Comparison of ENCODE assay signal across 8 cellular contexts in the genomic region with DNA sequence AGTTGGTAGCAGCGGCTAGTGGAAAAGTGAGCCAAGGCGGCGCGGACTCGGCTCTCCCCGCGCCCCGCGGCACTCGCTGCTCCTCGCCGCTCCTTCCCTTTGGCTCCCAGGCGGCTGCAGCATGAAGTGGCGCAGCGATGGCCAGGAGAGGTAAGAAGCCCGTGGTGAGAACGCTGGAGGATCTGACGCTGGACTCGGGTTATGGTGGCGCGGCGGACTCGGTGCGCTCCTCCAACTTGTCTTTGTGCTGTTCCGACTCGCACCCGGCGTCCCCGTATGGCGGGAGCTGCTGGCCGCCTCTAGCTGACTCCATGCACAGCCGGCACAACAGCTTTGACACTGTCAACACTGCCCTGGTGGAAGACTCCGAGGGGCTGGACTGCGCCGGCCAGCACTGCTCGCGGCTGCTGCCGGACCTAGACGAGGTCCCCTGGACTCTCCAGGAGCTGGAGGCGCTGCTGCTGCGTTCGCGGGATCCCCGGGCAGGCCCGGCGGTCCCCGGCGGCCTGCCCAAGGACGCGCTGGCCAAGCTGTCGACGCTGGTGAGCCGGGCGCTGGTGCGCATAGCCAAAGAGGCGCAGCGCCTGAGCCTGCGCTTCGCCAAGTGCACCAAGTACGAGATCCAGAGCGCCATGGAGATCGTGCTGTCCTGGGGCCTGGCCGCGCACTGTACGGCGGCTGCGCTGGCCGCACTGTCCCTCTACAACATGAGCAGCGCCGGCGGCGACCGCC.
DNase-seq lines count a peak whose midpoint lies in the region; ATAC-seq and TF ChIP-seq lines count a peak whose summit lies in the region.

No MANE protein-coding gene starts in this region.

- H3K4me2 ChIP-seq in SK-N-SH = peak overlapping the region; percentile 88

- peaks cover 0 to 24% of the 10 kb centered on the region in 2 experiments; a peak in 1 of 4 replicates for H3K4me1 ChIP-seq in SK-N-SH (ENCODE audit: control insufficient read depth in 1 of 2, insufficient read depth in 2 of 2, low read depth in 1 of 2, low read length in 1 of 2)
- peaks cover 20 to 39% (median 36%) of the 10 kb centered on the region in 4 donors for H3K4me1 ChIP-seq in liver (ENCODE audit: control insufficient read depth in 4 of 4, insufficient read depth in 4 of 4, low read length in 3 of 4)
- H3K4me1 ChIP-seq in subcutaneous abdominal adipose tissue (ENCODE audit: control insufficient read depth in 5 of 5, insufficient read depth in 5 of 5, low read length in 5 of 5) = peaks cover 0 to 43% (median 40%) of the 10 kb centered on the region in 5 donors

- no peaks in the 10 kb centered on the region for H4K20me1 ChIP-seq in SK-N-SH (ENCODE audit: insufficient read depth)

- ATAC-seq in activated CD4-positive, CD25-positive, alpha-beta regulatory T cell treated with anti-CD3 and anti-CD28 coated beads, Interleukin-2, amount 50 U/mL, for 24 hours = no peak
- ATAC-seq in GM19452 (IDR thresholded peaks at IDR 0.05; ENCODE audit: unreplicated experiment) (no peak), GM18502 (IDR thresholded peaks at IDR 0.05; ENCODE audit: poor library complexity, unreplicated experiment) (no peak)

- TF ChIP-seq CTCF in SK-N-SH (IDR thresholded peaks at IDR 0.05) (no peak), choroid plexus epithelial cell (conservative IDR thresholded peaks at IDR 0.05; ENCODE audit: low read depth, low read length) (no peak), liver (IDR thresholded peaks at IDR 0.05; ENCODE audit: low read depth, low read length, missing input control) (no peak)

- CTCF ChIA-PET in SK-N-SH (lab: Yijun Ruan, JAX) = interaction anchor here (0.6 to 7.2 kb wide), 15 partner anchors 14 to 291 kb away, joined by 3 to 52 read pairs (median 4); no protein-coding TSS in a partner anchor

- H3K79me2 ChIP-seq in SK-N-SH (ENCODE audit: insufficient read depth) = no peaks in the 10 kb centered on the region

- H3K4me3 ChIP-seq in SK-N-SH (ENCODE audit: low read depth in 2 of 2, low read length in 1 of 2) = peak overlapping the region; percentile 46 to 69
- peak overlapping the region; percentile 68 for H3K4me3 ChIP-seq in choroid plexus epithelial cell (ENCODE audit: low read depth, low read length)
- peak overlapping the region; percentile 9 to 27 (median 27) for H3K4me3 ChIP-seq in liver (ENCODE audit: low read depth in 1 of 3, low read length in 3 of 3)
- peak overlapping the region in 4 of 5 donors; percentile 55 to 82 (median 63) for H3K4me3 ChIP-seq in subcutaneous abdominal adipose tissue (ENCODE audit: low read depth in 1 of 5, low read length in 5 of 5)

- no CpG with 5 or more reads among the region's 73 CpGs for WGBS in SK-N-SH (ENCODE audit: low lambda C conversion rate)
- 1% methylated on average over 73 of the region's 73 CpGs for WGBS in liver

- DNase-seq in activated CD4-positive, CD25-positive, alpha-beta regulatory T cell treated with anti-CD3 and anti-CD28 coated beads, Interleukin-2, amount 50 U/mL, for 72 hours = peak; percentile 51
- DNase-seq in SK-N-SH = peak; percentile 65
- DNase-seq in choroid plexus epithelial cell (ENCODE audit: low read depth) = peak; percentile 79

- no peaks in the 10 kb centered on the region for H3F3A ChIP-seq in SK-N-SH (replicated peaks; ENCODE audit: insufficient read depth)

- peaks cover 17% of the 10 kb centered on the region; the same call in 1 of the 2 replicates for H3K27me3 ChIP-seq in SK-N-SH (ENCODE audit: insufficient read depth)
- peaks cover 0 to 18% (median 8%) of the 10 kb centered on the region in 4 donors for H3K27me3 ChIP-seq in liver (ENCODE audit: control insufficient read depth in 4 of 4, insufficient read depth in 4 of 4, low read length in 3 of 4)
- peaks cover 18 to 47% (median 33%) of the 10 kb centered on the region in 5 donors for H3K27me3 ChIP-seq in subcutaneous abdominal adipose tissue (ENCODE audit: control insufficient read depth in 5 of 5, insufficient read depth in 4 of 5, low read length in 5 of 5)

- H3K9me2 ChIP-seq in SK-N-SH = no peaks in the 10 kb centered on the region

- POLR2A ChIA-PET in SK-N-SH (lab: Yijun Ruan, JAX) = interaction anchor here (1.9 kb wide), 1 partner anchor 79 kb away, joined by 4 read pairs; no protein-coding TSS in a partner anchor

- H3K27ac ChIP-seq in SK-N-SH (ENCODE audit: low read depth in 2 of 2, low read length in 1 of 2) = no peak overlapping the region
- no peak overlapping the region for H3K27ac ChIP-seq in liver (ENCODE audit: low read depth in 1 of 2, low read length in 2 of 2)
- no peak overlapping the region for H3K27ac ChIP-seq in subcutaneous abdominal adipose tissue (ENCODE audit: low read depth, low read length)

- H3K36me3 ChIP-seq in SK-N-SH (replicated peaks in 1 of 2; ENCODE audit: control insufficient read depth in 1 of 2, insufficient read depth in 2 of 2, low read length in 1 of 2) (no peaks in the 10 kb centered on the region), liver (ENCODE audit: control insufficient read depth in 4 of 4, insufficient read depth in 3 of 4, low read depth in 1 of 4, low read length in 3 of 4) (no peaks in the 10 kb centered on the region), subcutaneous abdominal adipose tissue (ENCODE audit: control insufficient read depth in 5 of 5, insufficient read depth in 5 of 5, low read length in 5 of 5) (no peaks in the 10 kb centered on the region)

- peak overlapping the region; percentile 81 for H2AFZ ChIP-seq in SK-N-SH (ENCODE audit: low read depth)

- H3K9ac ChIP-seq in SK-N-SH (no peak overlapping the region), liver (ENCODE audit: low read depth in 1 of 2, low read length in 2 of 2) (no peak overlapping the region), subcutaneous abdominal adipose tissue (ENCODE audit: low read length in 5 of 5) (no peak overlapping the region)

- TF ChIP-seq RAD21 in SK-N-SH (IDR thresholded peaks at IDR 0.05; ENCODE audit: low read length) (no peak), liver (IDR thresholded peaks at IDR 0.05) (no peak)

- H3K9me3 ChIP-seq in SK-N-SH = no peaks in the 10 kb centered on the region
- H3K9me3 ChIP-seq in liver (ENCODE audit: control insufficient read depth in 4 of 4, low read length in 3 of 4) = no peaks in the 10 kb centered on the region
- H3K9me3 ChIP-seq in subcutaneous abdominal adipose tissue (ENCODE audit: control insufficient read depth in 5 of 5, low read length in 5 of 5) = no peaks in the 10 kb centered on the region

- TF ChIP-seq EP300 in SK-N-SH (IDR thresholded peaks at IDR 0.05; ENCODE audit: borderline replicate concordance in 1 of 2, low read depth in 1 of 2, low read length in 1 of 2) = no peak

TF ChIP-seq in SK-N-SH, 30 proteins besides CTCF, POLR2A, EP300 and RAD21:
- TF ChIP-seq MXI1 (IDR thresholded peaks at IDR 0.05; ENCODE audit: low read depth, low read length) = 0 out of 2 replicates have a peak, but pooled peaks have one; percentile 28
- no peak for TF ChIP-seq NRF1 (IDR thresholded peaks at IDR 0.05; ENCODE audit: low read depth, low read length)

TF ChIP-seq in liver, 16 proteins besides CTCF, POLR2A, EP300 and RAD21:
- TF ChIP-seq ATF3 (IDR thresholded peaks at IDR 0.05) = no peak
- no peak for TF ChIP-seq YY1 (IDR thresholded peaks at IDR 0.05)
- TF ChIP-seq ZBTB33 (IDR thresholded peaks at IDR 0.05) = no peak
- TF ChIP-seq HNF4G (IDR thresholded peaks at IDR 0.05) = no peak
- TF ChIP-seq EGR1 (IDR thresholded peaks at IDR 0.05; ENCODE audit: low read depth in 2 of 2) = no peak
- TF ChIP-seq FOXA1 (IDR thresholded peaks at IDR 0.05) = no peak
- no peak for TF ChIP-seq SP1 (IDR thresholded peaks at IDR 0.05)
TF ChIP-seq in liver: peak in this region for 0.
